In the genomic region with DNA sequence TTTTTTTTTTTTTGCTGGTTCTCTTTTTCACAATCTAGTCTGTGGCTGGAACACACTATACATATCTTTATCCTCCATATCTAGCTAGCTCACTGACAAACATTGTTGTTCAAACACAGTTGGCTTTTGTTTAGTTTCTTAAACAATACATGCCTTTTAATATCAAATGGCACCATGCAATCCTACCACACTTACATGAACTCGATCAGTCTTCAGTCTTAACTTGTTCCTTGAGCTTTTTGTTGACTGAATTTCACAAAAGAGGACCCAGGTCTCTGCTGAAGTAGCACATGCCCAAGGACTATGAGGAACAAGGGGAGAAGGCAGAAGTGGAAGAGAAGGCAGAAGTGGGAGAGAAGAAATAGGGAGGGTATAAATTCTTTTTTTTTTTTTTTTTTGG, we compare ENCODE assay signal across 14 cellular contexts. TPM values are rescaled to one million over a fixed set of nuclear protein-coding genes. Genes with fewer than 3 reads are reported as not detected.
DNase-seq lines count a peak whose midpoint lies in the region; ATAC-seq, FAIRE-seq and TF ChIP-seq lines count a peak whose summit lies in the region.
"Had no signal": no experiment of that assay in that cellular context is flagged by ENCODE, and none has a peak within 500 bp of the region (broad histone marks: within the 10 kb centered on the region; RNA-seq: fewer than 3 reads in every experiment).

No MANE protein-coding gene starts in this region.

- peaks cover 78% of the 10 kb centered on the region for H3K4me1 Mint-ChIP-seq in activated naive CD4-positive, alpha-beta T cell treated with anti-CD3 and anti-CD28 coated beads, Interleukin-2, amount 10 ng/mL, durations not matched to agents 7 days and 5 days

- H3K27ac Mint-ChIP-seq in activated naive CD4-positive, alpha-beta T cell treated with anti-CD3 and anti-CD28 coated beads, Interleukin-2, amount 10 ng/mL, durations not matched to agents 7 days and 5 days, result peak overlapping the region; percentile 38
- H3K27ac Mint-ChIP-seq: B cell had no signal

- H3K4me3 Mint-ChIP-seq in activated naive CD4-positive, alpha-beta T cell treated with anti-CD3 and anti-CD28 coated beads, Interleukin-2, amount 10 ng/mL, durations not matched to agents 7 days and 5 days, result no peak overlapping the region
- H3K4me3 Mint-ChIP-seq: B cell had no signal

- no peak for FAIRE-seq in RCC 7860 (lab: Jason Lieb, UNC)

- DNase-seq in activated naive CD4-positive, alpha-beta T cell treated with anti-CD3 and anti-CD28 coated beads, Interleukin-2, amount 10 ng/mL, durations not matched to agents 7 days and 5 days, result no peak
- no peak for DNase-seq in activated naive CD4-positive, alpha-beta T cell treated with Interleukin-2 at 50 U/mL for 16 hours
- DNase-seq in left lobe of liver (ENCODE audit: low spot score), result no peak
- DNase-seq in BE2C, result no peak
- no peak for DNase-seq in H4 (ENCODE audit: low spot score)
- no peak for DNase-seq in RCC 7860 (ENCODE audit: low spot score)
- DNase-seq: activated gamma-delta T cell, esophagus squamous epithelium, HCEC 1CT, mesendoderm, NCI-H1105 had no signal

- H3K27me3 Mint-ChIP-seq in activated naive CD4-positive, alpha-beta T cell treated with anti-CD3 and anti-CD28 coated beads, Interleukin-2, amount 10 ng/mL, durations not matched to agents 7 days and 5 days, result no peaks in the 10 kb centered on the region
- H3K27me3 Mint-ChIP-seq: B cell had no signal

- H3K4me1 ChIP-seq in BE2C, result peaks cover 5% of the 10 kb centered on the region; the same call in 1 of the 2 replicates

- TF ChIP-seq CTCF in VCaP (conservative IDR thresholded peaks at IDR 0.05) (no peak), BE2C (IDR thresholded peaks at IDR 0.05; ENCODE audit: low read depth, low read length) (no peak)

- peaks cover 5% of the 10 kb centered on the region for H3K9me3 Mint-ChIP-seq in activated naive CD4-positive, alpha-beta T cell treated with anti-CD3 and anti-CD28 coated beads, Interleukin-2, amount 10 ng/mL, durations not matched to agents 7 days and 5 days

- H3K4me3 ChIP-seq in BE2C (ENCODE audit: low read depth, low read length), result no peak overlapping the region
- H3K4me3 ChIP-seq: esophagus squamous epithelium had no signal

- H3K36me3 Mint-ChIP-seq in activated naive CD4-positive, alpha-beta T cell treated with anti-CD3 and anti-CD28 coated beads, Interleukin-2, amount 10 ng/mL, durations not matched to agents 7 days and 5 days, result peaks cover 69% of the 10 kb centered on the region

- CTCF ChIA-PET in activated naive CD4-positive, alpha-beta T cell treated with anti-CD3 and anti-CD28 coated beads, Interleukin-2, amount 10 ng/mL, durations not matched to agents 7 days and 5 days (lab: Charles Lee), result no interaction called here

- no peaks in the 10 kb centered on the region for H3K27me3 ChIP-seq in BE2C
- H3K27me3 ChIP-seq: esophagus squamous epithelium had no signal

- ATAC-seq in left lobe of liver, result peak; percentile 34

- H3K9me3 ChIP-seq in BE2C, result no peaks in the 10 kb centered on the region
- H3K9me3 ChIP-seq: esophagus squamous epithelium had no signal

- peaks cover 17% of the 10 kb centered on the region for H3K36me3 ChIP-seq in BE2C

- peak overlapping the region; percentile 41 for H3K27ac ChIP-seq in VCaP
- peak overlapping the region; percentile 81 for H3K27ac ChIP-seq in temporal lobe (ENCODE audit: low read depth, low read length)
- H3K27ac ChIP-seq: esophagus squamous epithelium had no signal

RNA-seq across cellular contexts. Expression of gene TMEM123, which starts 25.5 kb away (rescaled TPM):
- total RNA-seq in left lobe of liver (156 TPM), temporal lobe (93.9 TPM)
- 61.7 TPM for polyA plus RNA-seq in BE2C (2012; ENCODE audit: insufficient read depth, insufficient read length, low read depth)
- 83.7 and 116 TPM in 2 replicates for total RNA-seq in H4 (2014; rRNA removed; shearing (Covaris generic))
